In genomic region chr1:3321559-3322439, GRCh38 we compare ENCODE assay signal across 1 cellular context.
TF ChIP-seq lines count a peak whose summit lies in the region.

No MANE protein-coding gene starts in this region.

TF ChIP-seq in K562, 482 proteins besides CTCF, POLR2A, EP300 and RAD21 (continued from another document and continues in another):
- TF ChIP-seq SRSF7 (optimal IDR thresholded peaks at IDR 0.05; ENCODE audit: low read depth, low read length) (no peak), GABPB1 (CRISPR knock-in tag; IDR thresholded peaks at IDR 0.05) (no peak), ZNF277 (CRISPR knock-in tag; IDR thresholded peaks at IDR 0.05; ENCODE audit: borderline replicate concordance) (no peak), MEIS2 (IDR thresholded peaks at IDR 0.05; ENCODE audit: partially characterized antibody) (peak; percentile 74), HIVEP1 (CRISPR knock-in tag; IDR thresholded peaks at IDR 0.05) (peak; percentile 56; the same call in 1 of the 2 replicates), PYGO2 (tag; IDR thresholded peaks at IDR 0.05) (no peak), RNF2 (IDR thresholded peaks at IDR 0.05) (peak; percentile 28; the same call in 1 of the 2 replicates), HCFC1 (IDR thresholded peaks at IDR 0.05; ENCODE audit: low read depth, low read length) (no peak), CREM (IDR thresholded peaks at IDR 0.05; ENCODE audit: low read depth) (0 out of 2 replicates have a peak, but pooled peaks have one; percentile 5), MAFF (IDR thresholded peaks at IDR 0.05; ENCODE audit: low read length) (no peak), ZFPM2 (CRISPR knock-in tag; IDR thresholded peaks at IDR 0.05) (no peak), PATZ1 (CRISPR knock-in tag; IDR thresholded peaks at IDR 0.05; ENCODE audit: borderline replicate concordance) (peak; percentile 65; the same call in 1 of the 2 replicates), BCL6 (CRISPR knock-in tag; IDR thresholded peaks at IDR 0.05) (peak; percentile 19; the same call in 1 of the 2 replicates), L3MBTL2 (IDR thresholded peaks at IDR 0.05) (peak; percentile 92), RBBP5 (IDR thresholded peaks at IDR 0.05; ENCODE audit: borderline replicate concordance, insufficient read depth, low read length, poor library complexity, severe bottlenecking) (no peak), BHLHE40 (IDR thresholded peaks at IDR 0.05; ENCODE audit: low read length) (peak; percentile 55), SMARCC2 (IDR thresholded peaks at IDR 0.05; ENCODE audit: low read depth) (no peak), ZNF584 (CRISPR knock-in tag; IDR thresholded peaks at IDR 0.05; ENCODE audit: low read depth) (peak; percentile 71; the same call in 1 of the 2 replicates), NRF1 (conservative IDR thresholded peaks at IDR 0.05 in 1 of 2, IDR thresholded peaks at IDR 0.05 in 1 of 2) (0 out of 4 replicates have a peak, but pooled peaks of 1 of the 2 experiments have one; percentile 31), SOX6 (IDR thresholded peaks at IDR 0.05) (no peak; the same call in 1 of the 2 replicates), ATF7 (IDR thresholded peaks at IDR 0.05) (peak; percentile 60; the same call in 1 of the 2 replicates), ZNF395 (CRISPR knock-in tag; IDR thresholded peaks at IDR 0.05) (peak; percentile 75; the same call in 1 of the 2 replicates), MYBL2 (IDR thresholded peaks at IDR 0.05; ENCODE audit: low read depth) (no peak), MYBL2 (CRISPR knock-in tag; IDR thresholded peaks at IDR 0.05; ENCODE audit: borderline replicate concordance) (0 out of 2 replicates have a peak, but pooled peaks have one; percentile 14), ZNF76 (CRISPR knock-in tag; IDR thresholded peaks at IDR 0.05; ENCODE audit: borderline replicate concordance) (peak; percentile 87), MCM7 (IDR thresholded peaks at IDR 0.05) (no peak), PHF20 (IDR thresholded peaks at IDR 0.05; ENCODE audit: partially characterized antibody) (no peak), ZNF232 (CRISPR knock-in tag; IDR thresholded peaks at IDR 0.05) (no peak), HDAC8 (tag; IDR thresholded peaks at IDR 0.05) (peak; percentile 64; the same call in 1 of the 2 replicates), CBFB (CRISPR knock-in tag; IDR thresholded peaks at IDR 0.05) (no peak), SIX5 (IDR thresholded peaks at IDR 0.05; ENCODE audit: borderline replicate concordance in 1 of 2, insufficient read depth in 1 of 2, low read depth in 1 of 2, low read length in 2 of 2) (no peak)
- TF ChIP-seq, protein P1, sequence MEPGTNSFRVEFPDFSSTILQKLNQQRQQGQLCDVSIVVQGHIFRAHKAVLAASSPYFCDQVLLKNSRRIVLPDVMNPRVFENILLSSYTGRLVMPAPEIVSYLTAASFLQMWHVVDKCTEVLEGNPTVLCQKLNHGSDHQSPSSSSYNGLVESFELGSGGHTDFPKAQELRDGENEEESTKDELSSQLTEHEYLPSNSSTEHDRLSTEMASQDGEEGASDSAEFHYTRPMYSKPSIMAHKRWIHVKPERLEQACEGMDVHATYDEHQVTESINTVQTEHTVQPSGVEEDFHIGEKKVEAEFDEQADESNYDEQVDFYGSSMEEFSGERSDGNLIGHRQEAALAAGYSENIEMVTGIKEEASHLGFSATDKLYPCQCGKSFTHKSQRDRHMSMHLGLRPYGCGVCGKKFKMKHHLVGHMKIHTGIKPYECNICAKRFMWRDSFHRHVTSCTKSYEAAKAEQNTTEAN (CRISPR knock-in tag; IDR thresholded peaks at IDR 0.05): peak; percentile 84
- TF ChIP-seq, protein P2, sequence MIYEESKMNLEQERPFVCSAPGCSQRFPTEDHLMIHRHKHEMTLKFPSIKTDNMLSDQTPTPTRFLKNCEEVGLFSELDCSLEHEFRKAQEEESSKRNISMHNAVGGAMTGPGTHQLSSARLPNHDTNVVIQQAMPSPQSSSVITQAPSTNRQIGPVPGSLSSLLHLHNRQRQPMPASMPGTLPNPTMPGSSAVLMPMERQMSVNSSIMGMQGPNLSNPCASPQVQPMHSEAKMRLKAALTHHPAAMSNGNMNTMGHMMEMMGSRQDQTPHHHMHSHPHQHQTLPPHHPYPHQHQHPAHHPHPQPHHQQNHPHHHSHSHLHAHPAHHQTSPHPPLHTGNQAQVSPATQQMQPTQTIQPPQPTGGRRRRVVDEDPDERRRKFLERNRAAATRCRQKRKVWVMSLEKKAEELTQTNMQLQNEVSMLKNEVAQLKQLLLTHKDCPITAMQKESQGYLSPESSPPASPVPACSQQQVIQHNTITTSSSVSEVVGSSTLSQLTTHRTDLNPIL (CRISPR knock-in tag; IDR thresholded peaks at IDR 0.05): 0 out of 2 replicates have a peak, but pooled peaks have one; percentile 39
- TF ChIP-seq, protein P3, sequence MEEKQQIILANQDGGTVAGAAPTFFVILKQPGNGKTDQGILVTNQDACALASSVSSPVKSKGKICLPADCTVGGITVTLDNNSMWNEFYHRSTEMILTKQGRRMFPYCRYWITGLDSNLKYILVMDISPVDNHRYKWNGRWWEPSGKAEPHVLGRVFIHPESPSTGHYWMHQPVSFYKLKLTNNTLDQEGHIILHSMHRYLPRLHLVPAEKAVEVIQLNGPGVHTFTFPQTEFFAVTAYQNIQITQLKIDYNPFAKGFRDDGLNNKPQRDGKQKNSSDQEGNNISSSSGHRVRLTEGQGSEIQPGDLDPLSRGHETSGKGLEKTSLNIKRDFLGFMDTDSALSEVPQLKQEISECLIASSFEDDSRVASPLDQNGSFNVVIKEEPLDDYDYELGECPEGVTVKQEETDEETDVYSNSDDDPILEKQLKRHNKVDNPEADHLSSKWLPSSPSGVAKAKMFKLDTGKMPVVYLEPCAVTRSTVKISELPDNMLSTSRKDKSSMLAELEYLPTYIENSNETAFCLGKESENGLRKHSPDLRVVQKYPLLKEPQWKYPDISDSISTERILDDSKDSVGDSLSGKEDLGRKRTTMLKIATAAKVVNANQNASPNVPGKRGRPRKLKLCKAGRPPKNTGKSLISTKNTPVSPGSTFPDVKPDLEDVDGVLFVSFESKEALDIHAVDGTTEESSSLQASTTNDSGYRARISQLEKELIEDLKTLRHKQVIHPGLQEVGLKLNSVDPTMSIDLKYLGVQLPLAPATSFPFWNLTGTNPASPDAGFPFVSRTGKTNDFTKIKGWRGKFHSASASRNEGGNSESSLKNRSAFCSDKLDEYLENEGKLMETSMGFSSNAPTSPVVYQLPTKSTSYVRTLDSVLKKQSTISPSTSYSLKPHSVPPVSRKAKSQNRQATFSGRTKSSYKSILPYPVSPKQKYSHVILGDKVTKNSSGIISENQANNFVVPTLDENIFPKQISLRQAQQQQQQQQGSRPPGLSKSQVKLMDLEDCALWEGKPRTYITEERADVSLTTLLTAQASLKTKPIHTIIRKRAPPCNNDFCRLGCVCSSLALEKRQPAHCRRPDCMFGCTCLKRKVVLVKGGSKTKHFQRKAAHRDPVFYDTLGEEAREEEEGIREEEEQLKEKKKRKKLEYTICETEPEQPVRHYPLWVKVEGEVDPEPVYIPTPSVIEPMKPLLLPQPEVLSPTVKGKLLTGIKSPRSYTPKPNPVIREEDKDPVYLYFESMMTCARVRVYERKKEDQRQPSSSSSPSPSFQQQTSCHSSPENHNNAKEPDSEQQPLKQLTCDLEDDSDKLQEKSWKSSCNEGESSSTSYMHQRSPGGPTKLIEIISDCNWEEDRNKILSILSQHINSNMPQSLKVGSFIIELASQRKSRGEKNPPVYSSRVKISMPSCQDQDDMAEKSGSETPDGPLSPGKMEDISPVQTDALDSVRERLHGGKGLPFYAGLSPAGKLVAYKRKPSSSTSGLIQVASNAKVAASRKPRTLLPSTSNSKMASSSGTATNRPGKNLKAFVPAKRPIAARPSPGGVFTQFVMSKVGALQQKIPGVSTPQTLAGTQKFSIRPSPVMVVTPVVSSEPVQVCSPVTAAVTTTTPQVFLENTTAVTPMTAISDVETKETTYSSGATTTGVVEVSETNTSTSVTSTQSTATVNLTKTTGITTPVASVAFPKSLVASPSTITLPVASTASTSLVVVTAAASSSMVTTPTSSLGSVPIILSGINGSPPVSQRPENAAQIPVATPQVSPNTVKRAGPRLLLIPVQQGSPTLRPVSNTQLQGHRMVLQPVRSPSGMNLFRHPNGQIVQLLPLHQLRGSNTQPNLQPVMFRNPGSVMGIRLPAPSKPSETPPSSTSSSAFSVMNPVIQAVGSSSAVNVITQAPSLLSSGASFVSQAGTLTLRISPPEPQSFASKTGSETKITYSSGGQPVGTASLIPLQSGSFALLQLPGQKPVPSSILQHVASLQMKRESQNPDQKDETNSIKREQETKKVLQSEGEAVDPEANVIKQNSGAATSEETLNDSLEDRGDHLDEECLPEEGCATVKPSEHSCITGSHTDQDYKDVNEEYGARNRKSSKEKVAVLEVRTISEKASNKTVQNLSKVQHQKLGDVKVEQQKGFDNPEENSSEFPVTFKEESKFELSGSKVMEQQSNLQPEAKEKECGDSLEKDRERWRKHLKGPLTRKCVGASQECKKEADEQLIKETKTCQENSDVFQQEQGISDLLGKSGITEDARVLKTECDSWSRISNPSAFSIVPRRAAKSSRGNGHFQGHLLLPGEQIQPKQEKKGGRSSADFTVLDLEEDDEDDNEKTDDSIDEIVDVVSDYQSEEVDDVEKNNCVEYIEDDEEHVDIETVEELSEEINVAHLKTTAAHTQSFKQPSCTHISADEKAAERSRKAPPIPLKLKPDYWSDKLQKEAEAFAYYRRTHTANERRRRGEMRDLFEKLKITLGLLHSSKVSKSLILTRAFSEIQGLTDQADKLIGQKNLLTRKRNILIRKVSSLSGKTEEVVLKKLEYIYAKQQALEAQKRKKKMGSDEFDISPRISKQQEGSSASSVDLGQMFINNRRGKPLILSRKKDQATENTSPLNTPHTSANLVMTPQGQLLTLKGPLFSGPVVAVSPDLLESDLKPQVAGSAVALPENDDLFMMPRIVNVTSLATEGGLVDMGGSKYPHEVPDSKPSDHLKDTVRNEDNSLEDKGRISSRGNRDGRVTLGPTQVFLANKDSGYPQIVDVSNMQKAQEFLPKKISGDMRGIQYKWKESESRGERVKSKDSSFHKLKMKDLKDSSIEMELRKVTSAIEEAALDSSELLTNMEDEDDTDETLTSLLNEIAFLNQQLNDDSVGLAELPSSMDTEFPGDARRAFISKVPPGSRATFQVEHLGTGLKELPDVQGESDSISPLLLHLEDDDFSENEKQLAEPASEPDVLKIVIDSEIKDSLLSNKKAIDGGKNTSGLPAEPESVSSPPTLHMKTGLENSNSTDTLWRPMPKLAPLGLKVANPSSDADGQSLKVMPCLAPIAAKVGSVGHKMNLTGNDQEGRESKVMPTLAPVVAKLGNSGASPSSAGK (IDR thresholded peaks at IDR 0.05): peak; percentile 88
- TF ChIP-seq, protein P4, sequence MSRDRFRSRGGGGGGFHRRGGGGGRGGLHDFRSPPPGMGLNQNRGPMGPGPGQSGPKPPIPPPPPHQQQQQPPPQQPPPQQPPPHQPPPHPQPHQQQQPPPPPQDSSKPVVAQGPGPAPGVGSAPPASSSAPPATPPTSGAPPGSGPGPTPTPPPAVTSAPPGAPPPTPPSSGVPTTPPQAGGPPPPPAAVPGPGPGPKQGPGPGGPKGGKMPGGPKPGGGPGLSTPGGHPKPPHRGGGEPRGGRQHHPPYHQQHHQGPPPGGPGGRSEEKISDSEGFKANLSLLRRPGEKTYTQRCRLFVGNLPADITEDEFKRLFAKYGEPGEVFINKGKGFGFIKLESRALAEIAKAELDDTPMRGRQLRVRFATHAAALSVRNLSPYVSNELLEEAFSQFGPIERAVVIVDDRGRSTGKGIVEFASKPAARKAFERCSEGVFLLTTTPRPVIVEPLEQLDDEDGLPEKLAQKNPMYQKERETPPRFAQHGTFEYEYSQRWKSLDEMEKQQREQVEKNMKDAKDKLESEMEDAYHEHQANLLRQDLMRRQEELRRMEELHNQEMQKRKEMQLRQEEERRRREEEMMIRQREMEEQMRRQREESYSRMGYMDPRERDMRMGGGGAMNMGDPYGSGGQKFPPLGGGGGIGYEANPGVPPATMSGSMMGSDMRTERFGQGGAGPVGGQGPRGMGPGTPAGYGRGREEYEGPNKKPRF (IDR thresholded peaks at IDR 0.05; ENCODE audit: low read depth, low read length): no peak
- TF ChIP-seq, protein P5, sequence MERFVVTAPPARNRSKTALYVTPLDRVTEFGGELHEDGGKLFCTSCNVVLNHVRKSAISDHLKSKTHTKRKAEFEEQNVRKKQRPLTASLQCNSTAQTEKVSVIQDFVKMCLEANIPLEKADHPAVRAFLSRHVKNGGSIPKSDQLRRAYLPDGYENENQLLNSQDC (CRISPR knock-in tag; IDR thresholded peaks at IDR 0.05): no peak
- TF ChIP-seq, protein P6, sequence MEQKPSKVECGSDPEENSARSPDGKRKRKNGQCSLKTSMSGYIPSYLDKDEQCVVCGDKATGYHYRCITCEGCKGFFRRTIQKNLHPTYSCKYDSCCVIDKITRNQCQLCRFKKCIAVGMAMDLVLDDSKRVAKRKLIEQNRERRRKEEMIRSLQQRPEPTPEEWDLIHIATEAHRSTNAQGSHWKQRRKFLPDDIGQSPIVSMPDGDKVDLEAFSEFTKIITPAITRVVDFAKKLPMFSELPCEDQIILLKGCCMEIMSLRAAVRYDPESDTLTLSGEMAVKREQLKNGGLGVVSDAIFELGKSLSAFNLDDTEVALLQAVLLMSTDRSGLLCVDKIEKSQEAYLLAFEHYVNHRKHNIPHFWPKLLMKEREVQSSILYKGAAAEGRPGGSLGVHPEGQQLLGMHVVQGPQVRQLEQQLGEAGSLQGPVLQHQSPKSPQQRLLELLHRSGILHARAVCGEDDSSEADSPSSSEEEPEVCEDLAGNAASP (IDR thresholded peaks at IDR 0.05): no peak
